Comparison of ENCODE assay signal across 19 cellular contexts in the genomic region with DNA sequence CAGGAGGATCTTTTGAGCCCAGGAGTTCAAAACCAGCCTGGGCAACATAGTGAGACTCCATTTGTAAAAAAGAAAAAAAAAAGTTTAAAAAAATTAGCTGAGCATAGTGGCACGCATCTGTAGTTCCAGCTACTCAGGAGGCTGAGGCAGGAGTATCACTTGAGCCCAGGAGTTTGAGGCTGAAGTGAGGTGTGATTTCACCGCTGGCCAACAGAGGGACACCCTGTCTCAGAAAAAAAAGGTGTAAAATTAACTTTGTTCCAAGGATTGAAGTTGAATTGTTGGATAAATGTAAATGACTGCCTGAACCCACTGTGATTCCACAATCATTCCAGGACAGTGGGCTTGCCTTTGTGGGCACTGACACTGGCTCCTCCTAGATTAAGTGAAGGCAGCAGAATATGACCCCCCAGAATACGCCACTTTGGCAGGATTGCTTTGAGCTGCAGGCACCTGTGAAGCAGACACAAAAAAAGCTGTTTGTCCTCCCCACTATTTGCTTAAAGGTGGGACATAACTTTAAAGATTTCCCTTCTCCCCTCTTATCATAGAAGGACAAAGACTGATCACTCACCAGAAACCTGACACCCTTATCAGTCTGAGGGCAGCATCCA. TPM values are rescaled to one million over a fixed set of nuclear protein-coding genes. Genes with fewer than 3 reads are reported as not detected.
DNase-seq lines count a peak whose midpoint lies in the region; ATAC-seq, FAIRE-seq and TF ChIP-seq lines count a peak whose summit lies in the region.
"Had no signal": no experiment of that assay in that cellular context is flagged by ENCODE, and none has a peak within 500 bp of the region (broad histone marks: within the 10 kb centered on the region; RNA-seq: fewer than 3 reads in every experiment).

No MANE protein-coding gene starts in this region.

- no peak overlapping the region for H2AFZ ChIP-seq in GM12878 (ENCODE audit: control insufficient read depth, low read depth, low read length)

- H4K20me1 ChIP-seq in GM12878 (ENCODE audit: control insufficient read depth, insufficient read depth), result no peaks in the 10 kb centered on the region

- RAD21 ChIA-PET in GM12878 (lab: Charles Lee; ENCODE audit: unreplicated experiment), result no interaction called here

- no peak for TF ChIP-seq POLR2A in GM12878 (IDR thresholded peaks at IDR 0.05; ENCODE audit: low read depth, low read length)

- H3K4me1 ChIP-seq in GM12878 (ENCODE audit: control insufficient read depth, insufficient read depth, low read length), result no peaks in the 10 kb centered on the region
- H3K4me1 ChIP-seq: heart right ventricle had no signal

- no peak overlapping the region for H3K9ac ChIP-seq in GM12878 (ENCODE audit: control insufficient read depth, insufficient read depth, low read length)

- H3K4me1 Mint-ChIP-seq in neural crest cell, result no peaks in the 10 kb centered on the region
- H3K4me1 Mint-ChIP-seq: activated B cell treated with CpG ODN at 0.5 μM for 24 hours, memory B cell had no signal

- no TSS peak for BruUV-seq in GM12878 (replicated peaks; lab: Mats Ljungman, UMichigan)

- TF ChIP-seq EP300 in Ishikawa (IDR thresholded peaks at IDR 0.05; ENCODE audit: borderline replicate concordance) (no peak), GM12878 (IDR thresholded peaks at IDR 0.05; ENCODE audit: borderline replicate concordance in 1 of 2, control insufficient read depth in 1 of 2, low read depth in 2 of 2, low read length in 2 of 2) (no peak)

- in situ Hi-C loops in GM12878 (cut with MboI), result no loop called here

- POLR2A ChIA-PET in GM12878 (lab: Charles Lee), result no interaction called here

- peak; percentile 41 for TF ChIP-seq RAD21 in Ishikawa (IDR thresholded peaks at IDR 0.05; ENCODE audit: low read depth)
- TF ChIP-seq RAD21 in GM12878 (IDR thresholded peaks at IDR 0.05; ENCODE audit: insufficient read depth, low read depth, low read length), result no peak

- CTCF ChIA-PET in GM12878 (lab: Yijun Ruan, JAX), result interaction anchor here (0.6 to 1.5 kb wide), 5 partner anchors 16 to 332 kb away, joined by 3 to 9 read pairs (median 3); no protein-coding TSS in a partner anchor

- peaks cover 3% of the 10 kb centered on the region for H3K27me3 Mint-ChIP-seq in neural crest cell (ENCODE audit: low read depth)
- H3K27me3 Mint-ChIP-seq: memory B cell had no signal

- WGBS in GM12878 (ENCODE audit: insufficient coverage, insufficient replicate concordance, low lambda C conversion rate, missing lambda C conversion rate), result 37% methylated on average over 3 of the region's 3 CpGs

- H3K36me3 ChIP-seq in GM12878 (ENCODE audit: control insufficient read depth in 2 of 2, insufficient read depth in 2 of 2, low read length in 1 of 2), result no peaks in the 10 kb centered on the region
- H3K36me3 ChIP-seq: heart right ventricle, SJCRH30 had no signal

- H3K4me2 ChIP-seq in GM12878 (ENCODE audit: control insufficient read depth, insufficient read depth), result no peak overlapping the region

- H3K4me3 Mint-ChIP-seq in neural crest cell, result no peak overlapping the region
- H3K4me3 Mint-ChIP-seq: activated B cell treated with CpG ODN at 0.5 μM for 24 hours; effector memory CD8-positive, alpha-beta T cell; memory B cell had no signal

- no peak for FAIRE-seq in GM12878 (lab: Jason Lieb, UNC)
- FAIRE-seq: GM12892 had no signal

- no peaks in the 10 kb centered on the region for H3K27me3 ChIP-seq in GM12878 (replicated peaks in 1 of 2; ENCODE audit: control insufficient read depth in 2 of 2, insufficient read depth in 2 of 2, low read length in 1 of 2)
- H3K27me3 ChIP-seq: SJCRH30 had no signal

- DNase-seq in ELR (ENCODE audit: low read depth) (peak; percentile 1), GM12878 (ENCODE audit: low read depth, low spot score) (no peak), neural crest cell (ENCODE audit: low read depth, low spot score) (no peak), HUDEP-2 (lab: John Stamatoyannopoulos, UW; ENCODE audit: unreplicated experiment in 76 of 76) (no peak), posterior cingulate gyrus (no peak)
- no peak for DNase-seq in stimulated activated CD4-positive, alpha-beta T cell treated with anti-CD3 and anti-CD28 coated beads, Interleukin-4, amount 100 ng/mL, for 1 hour
- DNase-seq: activated B cell treated with CpG ODN at 0.5 μM for 24 hours; activated T-cell treated with anti-CD3 and anti-CD28 coated beads, Interleukin-2, amount 50 U/mL, for 1 hour; amygdala; effector memory CD8-positive, alpha-beta T cell; heart right ventricle; NCI-H446; stimulated activated CD4-positive, alpha-beta T cell treated with anti-CD3 and anti-CD28 coated beads, Interleukin-2, amount 100 ng/mL, for 48 hours; stimulated activated naive CD8-positive, alpha-beta T cell treated with anti-CD3 and anti-CD28 coated beads, Interleukin-15, Interleukin-2, amounts not matched to agents 100 U/mL and 50 U/mL, for 24 hours had no signal

- no peaks in the 10 kb centered on the region for H3K36me3 Mint-ChIP-seq in neural crest cell (ENCODE audit: low read depth)
- H3K36me3 Mint-ChIP-seq: memory B cell had no signal

- TF ChIP-seq CTCF in GM12878 (IDR thresholded peaks at IDR 0.05 in 2 of 3, conservative IDR thresholded peaks at IDR 0.05 in 1 of 3; ENCODE audit: control insufficient read depth in 2 of 3, extremely low read depth in 1 of 3, insufficient read depth in 1 of 3, low read depth in 3 of 3, low read length in 3 of 3) (0 out of 6 replicates have a peak, but pooled peaks of 2 of the 3 experiments have one; percentile 8 to 26), neural crest cell (conservative IDR thresholded peaks at IDR 0.05) (peak; percentile 57)

- H3K27ac Mint-ChIP-seq in neural crest cell (ENCODE audit: unreplicated experiment), result no peak overlapping the region
- H3K27ac Mint-ChIP-seq: activated B cell treated with CpG ODN at 0.5 μM for 24 hours; effector memory CD8-positive, alpha-beta T cell; memory B cell had no signal

- no peak overlapping the region for H3K4me3 ChIP-seq in GM12878
- H3K4me3 ChIP-seq: heart right ventricle, SJCRH30 had no signal

- no peak overlapping the region for H3K27ac ChIP-seq in GM12878 (ENCODE audit: control insufficient read depth, insufficient read depth)
- H3K27ac ChIP-seq: heart right ventricle, SJCRH30 had no signal

- H3K9me3 ChIP-seq in GM12878 (replicated peaks; ENCODE audit: control insufficient read depth, insufficient read depth, low read length), result no peaks in the 10 kb centered on the region
- H3K9me3 ChIP-seq: heart right ventricle, SJCRH30 had no signal

- intact Hi-C loops in GM12878 (cut with micrococcal nuclease; ENCODE audit: unreplicated experiment), result no loop called here
- intact Hi-C loops in posterior cingulate gyrus (cut with DNase I), result no loop called here

- ATAC-seq in GM12878, result no peak
- ATAC-seq in GM18907 (IDR thresholded peaks at IDR 0.05; ENCODE audit: unreplicated experiment), result no peak
- ATAC-seq: effector memory CD8-positive, alpha-beta T cell; heart right ventricle; stimulated activated naive CD8-positive, alpha-beta T cell treated with anti-CD3 and anti-CD28 coated beads, Interleukin-15, Interleukin-2, amounts not matched to agents 100 U/mL and 50 U/mL, for 24 hours had no signal

- SMC1A ChIA-PET in GM12878 (lab: Charles Lee; ENCODE audit: uncharacterized antibody, unreplicated experiment), result no interaction called here

- no peaks in the 10 kb centered on the region for H3K79me2 ChIP-seq in GM12878 (ENCODE audit: control insufficient read depth, insufficient read depth, low read length)

- H3K9me3 Mint-ChIP-seq in neural crest cell, result no peaks in the 10 kb centered on the region
- H3K9me3 Mint-ChIP-seq: activated B cell treated with CpG ODN at 0.5 μM for 24 hours had no signal

TF ChIP-seq in Ishikawa, 13 proteins besides CTCF, POLR2A, EP300 and RAD21 (continues in another document):
- TF ChIP-seq EGR1 (IDR thresholded peaks at IDR 0.05) (no peak), TEAD4 (IDR thresholded peaks at IDR 0.05) (no peak), TCF12 (IDR thresholded peaks at IDR 0.05; ENCODE audit: low read depth) (no peak)

TF ChIP-seq in GM12878, 131 proteins besides CTCF, POLR2A, EP300 and RAD21:
- TF ChIP-seq RBBP5 (conservative IDR thresholded peaks at IDR 0.05) (no peak), MEF2B (IDR thresholded peaks at IDR 0.05; ENCODE audit: partially characterized antibody, poor library complexity, severe bottlenecking) (no peak), RFX5 (IDR thresholded peaks at IDR 0.05; ENCODE audit: low read depth, low read length) (no peak), NR2C1 (IDR thresholded peaks at IDR 0.05) (no peak), MTA2 (IDR thresholded peaks at IDR 0.05; ENCODE audit: low read depth) (no peak), HCFC1 (IDR thresholded peaks at IDR 0.05; ENCODE audit: low read length) (no peak), SUPT20H (IDR thresholded peaks at IDR 0.05; ENCODE audit: borderline replicate concordance, control insufficient read depth, low read depth, low read length) (no peak)

RNA-seq across cellular contexts. Expression of gene FOXI2, which starts 57.2 kb away (rescaled TPM):
- total RNA-seq in GM12878 (2013; cell fraction: nucleolus; rRNA removed), result not detected in 2 replicates
- total RNA-seq in GM12878 (2014; rRNA removed) (not detected in 2 replicates), GM12878 (2014; rRNA removed; fragmentation: Illumina TruSeq; extraction: Trizol) (not detected in 2 replicates), GM12878 (2021) (not detected in 2 replicates), neural crest cell (not detected in 2 replicates)
- polyA plus RNA-seq in GM12878 (2011; ENCODE audit: low read depth), result not detected
- polyA plus RNA-seq in GM12878 (2011; rRNA removed) (not detected in 2 replicates), GM12878 (2014; fragmentation: Illumina TruSeq; extraction: Trizol) (not detected in 2 replicates), GM12878 (2014; fragmentation: Nextera tagmentation; extraction: Ambion mirVana) (not detected), GM12878 (2014; rRNA removed) (not detected in 2 replicates), GM12878 (2016; fragmentation: Nextera tagmentation; extraction: Ambion mirVana) (not detected)
- polyA plus RNA-seq in GM12878 (2011; cell fraction: cytosol; rRNA removed), result not detected in 2 replicates
- polyA plus RNA-seq in GM12878 (2011; cell fraction: nucleus; rRNA removed), result not detected in 2 replicates
- not detected in 2 replicates for polyA plus RNA-seq in GM12878 (2012)
- polyA minus RNA-seq in GM12878 (2011; rRNA and poly(A)+ RNA removed), result not detected in 2 replicates
- polyA minus RNA-seq in GM12878 (2011; cell fraction: cytosol; rRNA and poly(A)+ RNA removed), result not detected in 2 replicates
- not detected in 2 replicates for polyA minus RNA-seq in GM12878 (2011; cell fraction: nucleus; rRNA and poly(A)+ RNA removed)
- total RNA-seq: activated B cell treated with CpG ODN at 0.5 μM for 24 hours, SJCRH30 had no signal
